In genomic region chr21:14826630-14827029, GRCh38 we compare ENCODE assay signal across 1 cellular context.
TF ChIP-seq lines count a peak whose summit lies in the region.

No MANE protein-coding gene starts in this region.

TF ChIP-seq in GM12878, 131 proteins besides CTCF, POLR2A, EP300 and RAD21 (continued from another document):
- TF ChIP-seq NBN (IDR thresholded peaks at IDR 0.05) (0 out of 2 replicates have a peak, but pooled peaks have one; percentile 42), HCFC1 (IDR thresholded peaks at IDR 0.05; ENCODE audit: low read length) (no peak), MTA2 (IDR thresholded peaks at IDR 0.05; ENCODE audit: low read depth) (no peak), STAT3 (IDR thresholded peaks at IDR 0.05; ENCODE audit: low read depth, low read length) (no peak), SMC3 (IDR thresholded peaks at IDR 0.05; ENCODE audit: borderline replicate concordance, low read length) (no peak), PAX8 (IDR thresholded peaks at IDR 0.05) (no peak), MXI1 (IDR thresholded peaks at IDR 0.05; ENCODE audit: low read depth, low read length) (no peak), HSF1 (IDR thresholded peaks at IDR 0.05; ENCODE audit: low read depth, low read length) (no peak), MYB (IDR thresholded peaks at IDR 0.05; ENCODE audit: borderline replicate concordance, low read depth, low read length) (no peak), CBX3 (IDR thresholded peaks at IDR 0.05; ENCODE audit: borderline replicate concordance, low read depth) (no peak), SREBF1 (IDR thresholded peaks at IDR 0.05; ENCODE audit: low read length) (no peak), YBX1 (IDR thresholded peaks at IDR 0.05) (no peak), POU2F2 (IDR thresholded peaks at IDR 0.05; ENCODE audit: borderline replicate concordance, low read depth, low read length) (no peak), BCL3 (IDR thresholded peaks at IDR 0.05; ENCODE audit: borderline replicate concordance, insufficient read depth, low read depth, low read length, poor library complexity, severe bottlenecking) (peak; percentile 58), ESRRA (IDR thresholded peaks at IDR 0.05; ENCODE audit: low read length) (no peak), NFYA (IDR thresholded peaks at IDR 0.05; ENCODE audit: borderline replicate concordance, low read depth, low read length) (no peak), BHLHE40 (IDR thresholded peaks at IDR 0.05; ENCODE audit: borderline replicate concordance in 1 of 2, low read depth in 2 of 2, low read length in 1 of 2) (no peak), BCLAF1 (IDR thresholded peaks at IDR 0.05) (no peak), BACH1 (IDR thresholded peaks at IDR 0.05; ENCODE audit: borderline replicate concordance) (no peak), E2F4 (IDR thresholded peaks at IDR 0.05; ENCODE audit: low read depth, low read length) (no peak), IRF5 (IDR thresholded peaks at IDR 0.05; ENCODE audit: borderline replicate concordance) (no peak), IKZF2 (IDR thresholded peaks at IDR 0.05) (peak in 1 of 2 experiments; percentile 26; a peak in 1 of 4 replicates)
TF ChIP-seq in GM12878: peak in this region for 12.
